ENCODE assay signal across 27 cellular contexts in genomic region chr7:21175714-21176113, GRCh38.
DNase-seq lines count a peak whose midpoint lies in the region; ATAC-seq, FAIRE-seq and TF ChIP-seq lines count a peak whose summit lies in the region.
"Had no signal": no experiment of that assay in that cellular context is flagged by ENCODE, and none has a peak within 500 bp of the region (broad histone marks: within the 10 kb centered on the region; RNA-seq: fewer than 3 reads in every experiment).

No MANE protein-coding gene starts in this region.

- no peak overlapping the region for H3K4ac ChIP-seq in H1 (replicated peaks; ENCODE audit: insufficient read length, low read depth, low read length)
- H3K4ac ChIP-seq in neuronal stem cell (ENCODE audit: low read length), result no peak overlapping the region

- H3K4me1 Mint-ChIP-seq in GM23338, result peaks cover 26% of the 10 kb centered on the region
- H3K4me1 Mint-ChIP-seq: CD14-positive monocyte; CD4-positive, alpha-beta memory T cell; CD4-positive, CD25-positive, alpha-beta regulatory T cell; CD8-positive, alpha-beta memory T cell had no signal

- no peak overlapping the region for H4K5ac ChIP-seq in H1 (ENCODE audit: insufficient read length, low read depth, low read length)

- H3K27ac Mint-ChIP-seq in GM23338, result no peak overlapping the region
- H3K27ac Mint-ChIP-seq: CD14-positive monocyte; CD4-positive, CD25-positive, alpha-beta regulatory T cell; CD8-positive, alpha-beta memory T cell had no signal

- H3K18ac ChIP-seq in H1 (ENCODE audit: extremely low read depth, low read length), result no peak overlapping the region
- peak overlapping the region; percentile 6 for H3K18ac ChIP-seq in neuronal stem cell (ENCODE audit: low read length)

- no peak overlapping the region for H3K27ac ChIP-seq in GM23338 (ENCODE audit: low read depth)
- H3K27ac ChIP-seq in H1 (ENCODE audit: low read depth, low read length), result no peak overlapping the region
- H3K27ac ChIP-seq in neuronal stem cell (replicated peaks; ENCODE audit: low read length), result peak overlapping the region; percentile 32
- H3K27ac ChIP-seq: BLaER1 had no signal

- no peak overlapping the region for H2BK15ac ChIP-seq in H1 (ENCODE audit: low read length)
- no peak overlapping the region for H2BK15ac ChIP-seq in neuronal stem cell (ENCODE audit: low read length)

- H3K9me3 ChIP-seq in H1 (ENCODE audit: insufficient read depth in 2 of 2, low read depth in 1 of 2, low read length in 1 of 2) (no peaks in the 10 kb centered on the region), neuronal stem cell (replicated peaks in 1 of 2; ENCODE audit: control insufficient read depth in 2 of 2, insufficient read depth in 1 of 2, low read depth in 1 of 2, low read length in 2 of 2) (no peaks in the 10 kb centered on the region)
- H3K9me3 ChIP-seq: BE2C, BLaER1 had no signal

- H2BK5ac ChIP-seq in H1 (ENCODE audit: low read depth, low read length) (no peak overlapping the region), neuronal stem cell (ENCODE audit: low read length) (no peak overlapping the region)

- TF ChIP-seq CTCF in GM23338 (conservative IDR thresholded peaks at IDR 0.05; ENCODE audit: low read depth in 2 of 2), result no peak
- TF ChIP-seq CTCF in H1 (IDR thresholded peaks at IDR 0.05; ENCODE audit: control extremely low read depth in 1 of 3, insufficient read depth in 1 of 3, low read depth in 1 of 3, low read length in 3 of 3), result no peak

- H3K79me2 ChIP-seq in GM23338 (replicated peaks; ENCODE audit: insufficient read depth) (no peaks in the 10 kb centered on the region), H1 (ENCODE audit: control insufficient read depth in 1 of 2, insufficient read depth in 2 of 2, low read length in 2 of 2) (no peaks in the 10 kb centered on the region)

- CTCF ChIA-PET in H1 (lab: Charles Lee; ENCODE audit: partially characterized antibody), result interaction anchor here (0.6 kb wide), 1 partner anchor 596 kb away, joined by 3 read pairs; no protein-coding TSS in a partner anchor

- DNase-seq in GM23338 (ENCODE audit: low spot score), result no peak
- DNase-seq in H1 (ENCODE audit: low read depth in 1 of 2, low spot score in 2 of 2), result no peak
- DNase-seq in neuronal stem cell (ENCODE audit: low spot score), result no peak
- DNase-seq in HuH-7.5 (ENCODE audit: low spot score), result no peak
- DNase-seq in H7, result no peak
- no peak for DNase-seq in medulla oblongata (ENCODE audit: extremely low spot score)
- DNase-seq: 8988T; ACHN; BE2C; C1 segment of cervical spinal cord; CD4-positive, alpha-beta memory T cell; CD4-positive, CD25-positive, alpha-beta regulatory T cell; CD8-positive, alpha-beta memory T cell; COR-L47; DMS 273 treated with DMSO at 0.1 percent for 48 hours; DMS153; DMS53; DMS79; DND-41; EL; GF-D8 had no signal

- H2BK120ac ChIP-seq in H1 (replicated peaks; ENCODE audit: low read depth, low read length), result no peak overlapping the region
- no peak overlapping the region for H2BK120ac ChIP-seq in neuronal stem cell (ENCODE audit: low read depth, low read length)

- H2BK12ac ChIP-seq in H1 (ENCODE audit: low read depth, low read length) (0 out of 2 replicates have a peak overlapping the region, but pooled peaks have one; percentile 46), neuronal stem cell (ENCODE audit: low read length) (no peak overlapping the region)

- H4K91ac ChIP-seq in H1 (replicated peaks; ENCODE audit: insufficient read length, low read length), result no peak overlapping the region
- no peak overlapping the region for H4K91ac ChIP-seq in neuronal stem cell (ENCODE audit: low read depth, low read length, poor library complexity)

- no peak overlapping the region for H3K56ac ChIP-seq in H1 (replicated peaks; ENCODE audit: insufficient read length, low read depth, low read length)

- peaks cover 16% of the 10 kb centered on the region; the same call in 2 of the 3 replicates for H3K36me3 Mint-ChIP-seq in GM23338 (ENCODE audit: low read depth)
- H3K36me3 Mint-ChIP-seq: CD14-positive monocyte; CD4-positive, alpha-beta memory T cell; CD4-positive, CD25-positive, alpha-beta regulatory T cell; CD8-positive, alpha-beta memory T cell had no signal

- no peak overlapping the region for H3K4me2 ChIP-seq in GM23338
- no peak overlapping the region for H3K4me2 ChIP-seq in H1 (ENCODE audit: insufficient read depth in 1 of 2, low read depth in 2 of 2, low read length in 2 of 2)
- no peak overlapping the region for H3K4me2 ChIP-seq in neuronal stem cell (ENCODE audit: insufficient read depth, low read length, poor library complexity, severe bottlenecking)
- H3K4me2 ChIP-seq: BLaER1 had no signal

- no peak for FAIRE-seq in H1 (lab: Jason Lieb, UNC)
- FAIRE-seq: A204.1, G401.6, GM12891, GM19239 had no signal

- H2AK5ac ChIP-seq in H1 (ENCODE audit: low read depth, low read length) (no peak overlapping the region), neuronal stem cell (ENCODE audit: low read depth, low read length) (no peak overlapping the region)

- TF ChIP-seq POLR2A in H1 (IDR thresholded peaks at IDR 0.05; ENCODE audit: control extremely low read depth in 1 of 2, low read depth in 2 of 2, low read length in 2 of 2), result no peak

- peak; percentile 59; the same call in 2 of the 3 replicates for ATAC-seq in GM23338

- H2BK20ac ChIP-seq in H1 (ENCODE audit: low read length), result no peak overlapping the region

- H3K9me2 ChIP-seq in GM23338 (ENCODE audit: insufficient read depth), result no peaks in the 10 kb centered on the region

- H3K9me3 Mint-ChIP-seq in GM23338, result peaks cover 2% of the 10 kb centered on the region; the same call in 1 of the 3 replicates

- H3K23me2 ChIP-seq in H1 (ENCODE audit: low read depth, low read length), result no peaks in the 10 kb centered on the region

- H3K36me3 ChIP-seq in GM23338 (ENCODE audit: insufficient read depth) (no peaks in the 10 kb centered on the region), H1 (ENCODE audit: control insufficient read depth in 2 of 4, insufficient read depth in 4 of 4, low read length in 3 of 4) (no peaks in the 10 kb centered on the region), neuronal stem cell (replicated peaks in 1 of 2; ENCODE audit: control insufficient read depth in 2 of 2, insufficient read depth in 2 of 2, low read length in 2 of 2) (no peaks in the 10 kb centered on the region), H7 (replicated peaks; ENCODE audit: control insufficient read depth, insufficient read depth, low read length) (no peaks in the 10 kb centered on the region)
- H3K36me3 ChIP-seq: BE2C, BLaER1 had no signal

- H4K8ac ChIP-seq in H1 (ENCODE audit: extremely low read depth, insufficient read depth, low read length) (no peak overlapping the region; the same call in 1 of the 2 replicates), neuronal stem cell (ENCODE audit: low read depth, low read length) (no peak overlapping the region)

- H3K14ac ChIP-seq in H1 (ENCODE audit: insufficient read length), result no peak overlapping the region
- no peak overlapping the region for H3K14ac ChIP-seq in neuronal stem cell (ENCODE audit: low read length)

- H3K4me1 ChIP-seq in GM23338 (ENCODE audit: insufficient read depth), result peaks cover 12% of the 10 kb centered on the region
- peaks cover 0 to 13% (median 5%) of the 10 kb centered on the region in 4 experiments; a peak in 5 of 7 replicates for H3K4me1 ChIP-seq in H1 (replicated peaks in 1 of 4; ENCODE audit: control insufficient read depth in 3 of 4, insufficient read depth in 4 of 4, low read length in 3 of 4)
- peaks cover 10 to 11% of the 10 kb centered on the region in 2 donors for H3K4me1 ChIP-seq in neuronal stem cell (ENCODE audit: control insufficient read depth in 2 of 2, insufficient read depth in 1 of 2, low read depth in 1 of 2, low read length in 2 of 2)
- H3K4me1 ChIP-seq: BE2C, BLaER1 had no signal

- TF ChIP-seq EP300 in H1 (IDR thresholded peaks at IDR 0.05; ENCODE audit: borderline replicate concordance in 1 of 2, low read depth in 2 of 2, low read length in 2 of 2), result no peak

- no peak overlapping the region for H3K4me3 ChIP-seq in GM23338
- no peak overlapping the region for H3K4me3 ChIP-seq in H1 (ENCODE audit: extremely low read depth in 1 of 4, insufficient read depth in 2 of 4, low read depth in 3 of 4, low read length in 4 of 4)
- no peak overlapping the region for H3K4me3 ChIP-seq in neuronal stem cell (ENCODE audit: low read length in 2 of 2)
- no peak overlapping the region for H3K4me3 ChIP-seq in H7 (ENCODE audit: insufficient read depth, low read depth, low read length)
- H3K4me3 ChIP-seq: BLaER1 had no signal

- 76% methylated on average over 1 of the region's 1 CpG; no CpG with 5 or more reads in 1 of the 2 experiments for WGBS in H1 (ENCODE audit: extremely low coverage in 1 of 2, insufficient coverage in 1 of 2, insufficient read length in 1 of 2, insufficient replicate concordance in 2 of 2, low coverage in 1 of 2, low lambda C conversion rate in 2 of 2, missing lambda C conversion rate in 1 of 2), 2 experiments
- WGBS in neuronal stem cell (ENCODE audit: extremely low coverage in 2 of 2, insufficient read length in 2 of 2, insufficient replicate concordance in 1 of 2), 2 donors, result no CpG with 5 or more reads among the region's 1 CpG

- no peaks in the 10 kb centered on the region for H3F3A ChIP-seq in GM23338 (replicated peaks; ENCODE audit: low read depth)

- H3K27me3 Mint-ChIP-seq in GM23338 (ENCODE audit: insufficient read depth, low read depth, poor library complexity), result no peaks in the 10 kb centered on the region

- H3K27me3 ChIP-seq in GM23338 (ENCODE audit: insufficient read depth), result peaks cover 18% of the 10 kb centered on the region
- H3K27me3 ChIP-seq in H1 (replicated peaks in 1 of 4; ENCODE audit: control insufficient read depth in 3 of 4, extremely low read depth in 1 of 4, insufficient read depth in 3 of 4, low read length in 3 of 4), result no peaks in the 10 kb centered on the region; a peak in 1 of 7 replicates
- H3K27me3 ChIP-seq in neuronal stem cell (ENCODE audit: control insufficient read depth in 3 of 3, insufficient read depth in 3 of 3, low read depth in 1 of 3, low read length in 3 of 3), result peaks cover 0 to 30% (median 0%) of the 10 kb centered on the region in 3 experiments
- 0 out of 2 replicates have a peak, but pooled peaks cover 2% of the 10 kb centered on the region for H3K27me3 ChIP-seq in H7 (ENCODE audit: control insufficient read depth, insufficient read depth, low read length)
- H3K27me3 ChIP-seq: BE2C, BLaER1 had no signal

- H4K20me1 ChIP-seq in GM23338 (replicated peaks; ENCODE audit: insufficient read depth), result no peaks in the 10 kb centered on the region
- no peaks in the 10 kb centered on the region for H4K20me1 ChIP-seq in H1 (replicated peaks in 1 of 2; ENCODE audit: control insufficient read depth in 1 of 2, insufficient read depth in 2 of 2, low read length in 2 of 2)
- H4K20me1 ChIP-seq: BLaER1 had no signal

- H2AFZ ChIP-seq in GM23338 (0 out of 2 replicates have a peak overlapping the region, but pooled peaks have one; percentile 77), H1 (ENCODE audit: low read length) (0 out of 2 replicates have a peak overlapping the region, but pooled peaks have one; percentile 47), neuronal stem cell (ENCODE audit: low read length) (no peak overlapping the region)

- no peak overlapping the region for H3K4me3 Mint-ChIP-seq in GM23338
- H3K4me3 Mint-ChIP-seq: CD14-positive monocyte; CD4-positive, alpha-beta memory T cell; CD4-positive, CD25-positive, alpha-beta regulatory T cell; CD8-positive, alpha-beta memory T cell had no signal

- H3K79me1 ChIP-seq in H1 (ENCODE audit: low read depth, low read length) (no peaks in the 10 kb centered on the region), neuronal stem cell (ENCODE audit: low read depth, low read length) (no peaks in the 10 kb centered on the region)

- H3K23ac ChIP-seq in H1 (ENCODE audit: insufficient read length) (no peak overlapping the region), neuronal stem cell (ENCODE audit: low read depth, low read length, poor library complexity) (no peak overlapping the region)

- no peak overlapping the region for H3K9ac ChIP-seq in H1 (replicated peaks in 1 of 4; ENCODE audit: extremely low read depth in 1 of 4, low read depth in 3 of 4, low read length in 3 of 4)
- no peak overlapping the region for H3K9ac ChIP-seq in neuronal stem cell (ENCODE audit: low read depth, low read length, poor library complexity)
- H3K9ac ChIP-seq: BLaER1 had no signal

- no peak for TF ChIP-seq RAD21 in H1 (IDR thresholded peaks at IDR 0.05 in 1 of 2, conservative IDR thresholded peaks at IDR 0.05 in 1 of 2; ENCODE audit: low read depth in 2 of 2, low read length in 2 of 2)

- POLR2A ChIA-PET in H1 (lab: Charles Lee; ENCODE audit: partially characterized antibody), result no interaction called here
